Comparison of ENCODE assay signal across 19 cellular contexts in genomic region chr2:28282861-28283646, GRCh38.
DNase-seq lines count a peak whose midpoint lies in the region; ATAC-seq and TF ChIP-seq lines count a peak whose summit lies in the region.
"Had no signal": no experiment of that assay in that cellular context is flagged by ENCODE, and none has a peak within 500 bp of the region (broad histone marks: within the 10 kb centered on the region; RNA-seq: fewer than 3 reads in every experiment).

No MANE protein-coding gene starts in this region.

- no peak overlapping the region for H3K9ac ChIP-seq in IMR-90 (ENCODE audit: low read depth, low read length)

- H3K9me3 ChIP-seq in IMR-90 (ENCODE audit: control insufficient read depth, insufficient read depth, low read length) (no peaks in the 10 kb centered on the region), T-helper 17 cell (ENCODE audit: control insufficient read depth, low read length, poor library complexity, severe bottlenecking) (no peaks in the 10 kb centered on the region), left ventricle myocardium inferior (replicated peaks) (no peaks in the 10 kb centered on the region)

- H3K27ac ChIP-seq in IMR-90 (ENCODE audit: insufficient read depth, low read length), result no peak overlapping the region
- H3K27ac ChIP-seq in left ventricle myocardium inferior (replicated peaks), result no peak overlapping the region

- H3K79me1 ChIP-seq in IMR-90 (ENCODE audit: low read depth in 1 of 2, low read length in 2 of 2), result peaks cover 0 to 6% of the 10 kb centered on the region in 2 experiments; a peak in 1 of 4 replicates

- no peak overlapping the region for H2BK5ac ChIP-seq in IMR-90 (ENCODE audit: low read depth, low read length, poor library complexity, severe bottlenecking)

- H3K4me1 Mint-ChIP-seq in T-helper 17 cell (peaks cover 8% of the 10 kb centered on the region), type B pancreatic cell (ENCODE audit: unreplicated experiment) (peaks cover 11% of the 10 kb centered on the region)

- H3K27me3 Mint-ChIP-seq in T-helper 17 cell (no peaks in the 10 kb centered on the region), type B pancreatic cell (no peaks in the 10 kb centered on the region)

- no peak overlapping the region; the same call in 1 of the 2 replicates for H2AK5ac ChIP-seq in IMR-90 (ENCODE audit: low read depth, low read length)

- TF ChIP-seq CTCF in IMR-90 (conservative IDR thresholded peaks at IDR 0.05; ENCODE audit: low read depth, low read length) (no peak), type B pancreatic cell (conservative IDR thresholded peaks at IDR 0.05) (no peak), left ventricle myocardium inferior (IDR thresholded peaks at IDR 0.05; ENCODE audit: borderline replicate concordance) (no peak)

- CTCF ChIA-PET in IMR-90 (lab: Yijun Ruan, JAX), result no interaction called here

- H3K4me3 ChIP-seq in IMR-90 (ENCODE audit: insufficient read depth, low read depth, low read length) (no peak overlapping the region), left ventricle myocardium inferior (no peak overlapping the region)

- intact Hi-C loops in IMR-90 (cut with micrococcal nuclease) (no loop called here), left ventricle myocardium inferior (cut with micrococcal nuclease) (no loop called here)

- H2BK20ac ChIP-seq in IMR-90 (ENCODE audit: low read depth, low read length), result no peak overlapping the region; the same call in none of the 2 replicates

- H3K23ac ChIP-seq in IMR-90 (ENCODE audit: low read depth, low read length), result no peak overlapping the region

- H2AK9ac ChIP-seq in IMR-90 (replicated peaks; ENCODE audit: low read depth, low read length, poor library complexity), result no peak overlapping the region

- no peak overlapping the region for H4K8ac ChIP-seq in IMR-90 (ENCODE audit: low read depth in 2 of 2, low read length in 2 of 2)

- peaks cover 16% of the 10 kb centered on the region for H3K9me1 ChIP-seq in IMR-90 (ENCODE audit: insufficient read depth, low read length)

- H3K27ac Mint-ChIP-seq in T-helper 17 cell (peak overlapping the region; percentile 41), type B pancreatic cell (peak overlapping the region; percentile 36)

- ATAC-seq in IMR-90 (ENCODE audit: low read depth), result no peak
- ATAC-seq in T-helper 17 cell, result no peak
- ATAC-seq: SK-N-SH treated with all-trans-retinoic acid at 6 μM for 48 hours had no signal

- H3K4me1 ChIP-seq in IMR-90 (ENCODE audit: control insufficient read depth, insufficient read depth, low read length) (peaks cover 13% of the 10 kb centered on the region), left ventricle myocardium inferior (peaks cover 10% of the 10 kb centered on the region)

- H2BK15ac ChIP-seq in IMR-90 (ENCODE audit: low read depth, low read length), result peak overlapping the region; percentile 58; the same call in 1 of the 3 replicates

- no peak overlapping the region for H3K14ac ChIP-seq in IMR-90 (replicated peaks; ENCODE audit: low read depth, low read length)

- H3K18ac ChIP-seq in IMR-90 (ENCODE audit: low read depth, low read length), result no peak overlapping the region

- no peak for DNase-seq in IMR-90
- DNase-seq in T-helper 17 cell, result no peak
- DNase-seq in kidney tubule cell (ENCODE audit: low spot score), result peak; percentile 73
- DNase-seq in type B pancreatic cell (ENCODE audit: extremely low spot score, unreplicated experiment), result no peak
- no peak for DNase-seq in NCI-H524 (lab: John Stamatoyannopoulos, UW)
- DNase-seq in SHP77 (lab: John Stamatoyannopoulos, UW), result no peak
- DNase-seq in left ventricle myocardium inferior, result no peak
- DNase-seq: DMS153, EL, Karpas-422, MV-4-11, NCI-H1417 treated with DMSO at 0.1 percent for 48 hours, NCI-H2029, NCI-H2171 treated with DMSO at 0.1 percent for 48 hours, NCI-H446 treated with DMSO at 0.1 percent for 48 hours, NCI-H82, Right ventricle myocardium superior had no signal

- BruUV-seq in IMR-90 (replicated peaks; lab: Mats Ljungman, UMichigan), result no TSS peak

- H4K5ac ChIP-seq in IMR-90 (ENCODE audit: low read depth, low read length), result no peak overlapping the region

- POLR2A ChIA-PET in IMR-90 (lab: Charles Lee; ENCODE audit: unreplicated experiment), result no interaction called here

- no peaks in the 10 kb centered on the region for H3K36me3 ChIP-seq in IMR-90 (ENCODE audit: control insufficient read depth, insufficient read depth, low read length)
- H3K36me3 ChIP-seq in left ventricle myocardium inferior, result no peaks in the 10 kb centered on the region

- 100% methylated on average over 1 of the region's 7 CpGs; no CpG with 5 or more reads in 1 of the 2 experiments for WGBS in IMR-90 (ENCODE audit: extremely low coverage in 2 of 2, insufficient read length in 1 of 2), 2 experiments

- peak overlapping the region; percentile 39 for H3K4ac ChIP-seq in IMR-90 (ENCODE audit: low read depth, low read length)

- H3K56ac ChIP-seq in IMR-90 (ENCODE audit: extremely low read depth, insufficient read depth, low read length), result no peak overlapping the region

- H3K36me3 Mint-ChIP-seq in T-helper 17 cell (ENCODE audit: low read depth) (peaks cover 14% of the 10 kb centered on the region), type B pancreatic cell (peaks cover 9% of the 10 kb centered on the region)

- no peak overlapping the region for H3K4me2 ChIP-seq in IMR-90 (ENCODE audit: low read depth, low read length)

- no peak for TF ChIP-seq POLR2A in IMR-90 (IDR thresholded peaks at IDR 0.05; ENCODE audit: low read depth, low read length)

- in situ Hi-C loops in IMR-90 (cut with MboI; ENCODE audit: low sequenced_read_pairs), result no loop called here

- no peak overlapping the region for H3K4me3 Mint-ChIP-seq in T-helper 17 cell
- no peak overlapping the region for H3K4me3 Mint-ChIP-seq in type B pancreatic cell
- H3K4me3 Mint-ChIP-seq: CD14-positive monocyte had no signal

- dilution Hi-C loops in IMR-90 (cut with HindIII; ENCODE audit: low sequenced_read_pairs, unreplicated experiment), result no loop called here

- peak overlapping the region; percentile 44; the same call in 1 of the 2 replicates for H2BK120ac ChIP-seq in IMR-90 (ENCODE audit: low read depth, low read length)

- H2AFZ ChIP-seq in IMR-90 (replicated peaks; ENCODE audit: low read length, poor library complexity), result no peak overlapping the region

- H4K20me1 ChIP-seq in IMR-90 (ENCODE audit: insufficient read depth, low read length), result no peaks in the 10 kb centered on the region

- H4K91ac ChIP-seq in IMR-90 (ENCODE audit: insufficient read depth, low read depth, low read length), result 0 out of 2 replicates have a peak overlapping the region, but pooled peaks have one; percentile 34

- TF ChIP-seq RAD21 in IMR-90 (IDR thresholded peaks at IDR 0.05; ENCODE audit: low read length), result no peak

- H3K9me3 Mint-ChIP-seq in type B pancreatic cell, result no peaks in the 10 kb centered on the region
- H3K9me3 Mint-ChIP-seq: CD14-positive monocyte had no signal

- H3K27me3 ChIP-seq in IMR-90 (ENCODE audit: control insufficient read depth, insufficient read depth, low read length) (no peaks in the 10 kb centered on the region), left ventricle myocardium inferior (ENCODE audit: low read depth) (no peaks in the 10 kb centered on the region)

TF ChIP-seq in IMR-90, 13 proteins besides CTCF, POLR2A, EP300 and RAD21:
- no peak for TF ChIP-seq RFX5 (IDR thresholded peaks at IDR 0.05; ENCODE audit: low read depth, low read length)
TF ChIP-seq in IMR-90: peak in this region for 0.
